19 cellular contexts compared by ENCODE assay signal in genomic region chr7:43575506-43575905, GRCh38. TPM values are rescaled to one million over a fixed set of nuclear protein-coding genes. Genes with fewer than 3 reads are reported as not detected.
DNase-seq lines count a peak whose midpoint lies in the region; ATAC-seq, FAIRE-seq and TF ChIP-seq lines count a peak whose summit lies in the region.
"Had no signal": no experiment of that assay in that cellular context is flagged by ENCODE, and none has a peak within 500 bp of the region (broad histone marks: within the 10 kb centered on the region; RNA-seq: fewer than 3 reads in every experiment).

No MANE protein-coding gene starts in this region.

- peaks cover 21% of the 10 kb centered on the region for H3K36me3 Mint-ChIP-seq in WTC11
- H3K36me3 Mint-ChIP-seq: CD4-positive, alpha-beta memory T cell had no signal

- CTCF ChIA-PET in WTC11 (lab: Charles Lee): interaction anchor here (0.6 kb wide), 1 partner anchor 146 kb away, joined by 3 read pairs; no protein-coding TSS in a partner anchor

- FAIRE-seq in A204.1 (lab: Jason Lieb, UNC) (peak; percentile 64), kidney (lab: Jason Lieb, UNC) (peak; percentile 64)
- FAIRE-seq: GM12892, H1 had no signal

- POLR2A ChIA-PET in WTC11 (lab: Charles Lee): no interaction called here

- H3K27me3 Mint-ChIP-seq in WTC11 (ENCODE audit: low read depth): no peaks in the 10 kb centered on the region
- H3K27me3 Mint-ChIP-seq: CD4-positive, alpha-beta memory T cell had no signal

- ATAC-seq in WTC11 (no peak), GM21723 (IDR thresholded peaks at IDR 0.05; ENCODE audit: unreplicated experiment) (no peak)
- ATAC-seq: A549 had no signal

- H3K36me3 ChIP-seq in kidney (ENCODE audit: control insufficient read depth in 1 of 2, insufficient read depth in 2 of 2, low read length in 2 of 2): no peaks in the 10 kb centered on the region

- intact Hi-C loops in kidney (cut with DNase I): no loop called here

- H3K9ac ChIP-seq in kidney (ENCODE audit: low read length in 2 of 2): no peak overlapping the region
- H3K9ac ChIP-seq: GM23248 had no signal

- TF ChIP-seq CTCF in WTC11 (IDR thresholded peaks at IDR 0.05) (no peak), kidney (IDR thresholded peaks at IDR 0.05; ENCODE audit: borderline replicate concordance, extremely low read depth, insufficient read depth) (no peak)

- DNase-seq in WTC11 (ENCODE audit: low spot score) (no peak), kidney (no peak), ACHN (no peak), activated gamma-delta T cell treated with Interleukin-2 at 50 U/mL for 16 hours (no peak)
- DNase-seq: C1 segment of cervical spinal cord; Calu3; CD4-positive, alpha-beta memory T cell; COR-L47; DMS53; DMS79 treated with DMSO at 0.1 percent for 48 hours; GM23248; H7; HCEC 1CT had no signal

- no peak overlapping the region for H3K4me3 Mint-ChIP-seq in WTC11
- H3K4me3 Mint-ChIP-seq: CD4-positive, alpha-beta memory T cell had no signal

- H3K27ac ChIP-seq in kidney (ENCODE audit: low read depth in 2 of 2, low read length in 2 of 2): no peak overlapping the region
- H3K27ac ChIP-seq: 22Rv1, GM23248 had no signal

- H3K9me3 Mint-ChIP-seq in WTC11: peaks cover 22% of the 10 kb centered on the region
- H3K9me3 Mint-ChIP-seq: CD4-positive, alpha-beta memory T cell had no signal

- in situ Hi-C loops in ACHN (cut with HindIII; ENCODE audit: low pct_ligation_motif_present, low pct_unique_long_range_greater_than_20kb, low sequenced_read_pairs): loop anchor here (25.0 kb wide), 2 partner anchors 137 to 262 kb away; no protein-coding TSS in a partner anchor

- H3K4me3 ChIP-seq in kidney (ENCODE audit: low read length in 2 of 2): no peak overlapping the region
- H3K4me3 ChIP-seq: A549, GM23248 had no signal

- no peaks in the 10 kb centered on the region for H3K4me1 ChIP-seq in kidney (ENCODE audit: control insufficient read depth in 1 of 2, insufficient read depth in 1 of 2, low read depth in 1 of 2, low read length in 2 of 2)

- no peak overlapping the region for H3K27ac Mint-ChIP-seq in WTC11
- H3K27ac Mint-ChIP-seq: CD4-positive, alpha-beta memory T cell had no signal

- H3K9me3 ChIP-seq in kidney (ENCODE audit: control insufficient read depth in 1 of 2, low read length in 2 of 2): no peaks in the 10 kb centered on the region
- H3K9me3 ChIP-seq: A549 had no signal

- peaks cover 14% of the 10 kb centered on the region for H3K4me1 Mint-ChIP-seq in WTC11

TF ChIP-seq in WTC11, 78 proteins besides CTCF, POLR2A, EP300 and RAD21:
- TF ChIP-seq ZBTB21 (CRISPR knock-in tag; IDR thresholded peaks at IDR 0.05; ENCODE audit: borderline replicate concordance) (no peak), ZNF423 (CRISPR knock-in tag; IDR thresholded peaks at IDR 0.05) (no peak), ZSCAN18 (CRISPR knock-in tag; IDR thresholded peaks at IDR 0.05) (no peak), ATF6 (CRISPR knock-in tag; IDR thresholded peaks at IDR 0.05) (no peak), SP1 (CRISPR knock-in tag; conservative IDR thresholded peaks at IDR 0.05) (no peak), HMGA2 (CRISPR knock-in tag; IDR thresholded peaks at IDR 0.05) (peak; percentile 92), FOXP1 (CRISPR knock-in tag; IDR thresholded peaks at IDR 0.05; ENCODE audit: borderline replicate concordance) (no peak), AR (CRISPR knock-in tag; IDR thresholded peaks at IDR 0.05) (no peak), ZNF512 (CRISPR knock-in tag; IDR thresholded peaks at IDR 0.05; ENCODE audit: borderline replicate concordance) (no peak)
TF ChIP-seq in WTC11: peak in this region for 1.

RNA-seq across cellular contexts. Expression of gene STK17A, which starts 7.4 kb away (rescaled TPM):
- total RNA-seq in WTC11 (2021) (12.2 to 17.6 TPM (median 15.1 TPM) in 3 replicates), kidney (15.5 TPM)
- polyA plus RNA-seq in kidney (ENCODE audit: insufficient read depth, low read depth, low replicate concordance): 12.8 TPM
